10 cellular contexts compared by ENCODE assay signal in genomic region chr2:226414313-226414712, GRCh38.
"Had no signal": no experiment of that assay in that cellular context is flagged by ENCODE, and none has a peak within 500 bp of the region (broad histone marks: within the 10 kb centered on the region; RNA-seq: fewer than 3 reads in every experiment).

No MANE protein-coding gene starts in this region.

- H3K36me3 Mint-ChIP-seq: activated naive CD4-positive, alpha-beta T cell treated with anti-CD3 and anti-CD28 coated beads, Interleukin-2, amount 10 ng/mL, durations not matched to agents 7 days and 5 days; naive B cell had no signal

- FAIRE-seq: kidney had no signal

- H3K4me3 Mint-ChIP-seq: activated naive CD4-positive, alpha-beta T cell treated with anti-CD3 and anti-CD28 coated beads, Interleukin-2, amount 10 ng/mL, durations not matched to agents 7 days and 5 days; effector memory CD8-positive, alpha-beta T cell; naive B cell; stimulated activated naive CD8-positive, alpha-beta T cell treated with anti-CD3 and anti-CD28 coated beads, Interleukin-15, amount 100 ng/mL, for 72 hours had no signal

- H3K9me3 ChIP-seq: sigmoid colon, testis had no signal

- H3K27ac ChIP-seq: hepatocyte, sigmoid colon, testis had no signal

- DNase-seq: activated naive CD4-positive, alpha-beta T cell treated with anti-CD3 and anti-CD28 coated beads, Interleukin-2, amount 10 ng/mL, durations not matched to agents 7 days and 5 days; effector memory CD8-positive, alpha-beta T cell; kidney; naive B cell; sigmoid colon; stimulated activated CD4-positive, alpha-beta T cell treated with anti-CD3 and anti-CD28 coated beads, Interleukin-4, amount 100 ng/mL, for 4 hours; stimulated activated naive CD8-positive, alpha-beta T cell treated with anti-CD3 and anti-CD28 coated beads, Interleukin-15, amount 100 ng/mL, for 72 hours; testis had no signal

- H3K27me3 Mint-ChIP-seq: activated naive CD4-positive, alpha-beta T cell treated with anti-CD3 and anti-CD28 coated beads, Interleukin-2, amount 10 ng/mL, durations not matched to agents 7 days and 5 days had no signal

- ATAC-seq: effector memory CD8-positive, alpha-beta T cell; stimulated activated naive CD8-positive, alpha-beta T cell treated with anti-CD3 and anti-CD28 coated beads, Interleukin-15, amount 100 ng/mL, for 72 hours had no signal

- H3K4me3 ChIP-seq: hepatocyte, sigmoid colon, testis had no signal

- H3K36me3 ChIP-seq: sigmoid colon had no signal

- H3K4me1 ChIP-seq: sigmoid colon, testis had no signal

- H3K4me1 Mint-ChIP-seq: activated naive CD4-positive, alpha-beta T cell treated with anti-CD3 and anti-CD28 coated beads, Interleukin-2, amount 10 ng/mL, durations not matched to agents 7 days and 5 days; naive B cell; stimulated activated naive CD8-positive, alpha-beta T cell treated with anti-CD3 and anti-CD28 coated beads, Interleukin-15, amount 100 ng/mL, for 72 hours had no signal

- H3K27ac Mint-ChIP-seq: activated naive CD4-positive, alpha-beta T cell treated with anti-CD3 and anti-CD28 coated beads, Interleukin-2, amount 10 ng/mL, durations not matched to agents 7 days and 5 days; activated T-helper 2 cell treated with anti-CD3 and anti-CD28 coated beads, Interferon-gamma antibody, Interleukin-2, Interleukin-4, amounts not matched to agents 10 μg/mL and 5 μg/mL and 100 μg/mL, durations not matched to agents 14 hours and 24 hours and 36 hours; effector memory CD8-positive, alpha-beta T cell; naive B cell; stimulated activated naive CD8-positive, alpha-beta T cell treated with anti-CD3 and anti-CD28 coated beads, Interleukin-15, amount 100 ng/mL, for 72 hours had no signal

- H3K9me3 Mint-ChIP-seq: activated naive CD4-positive, alpha-beta T cell treated with anti-CD3 and anti-CD28 coated beads, Interleukin-2, amount 10 ng/mL, durations not matched to agents 7 days and 5 days; activated T-helper 2 cell treated with anti-CD3 and anti-CD28 coated beads, Interferon-gamma antibody, Interleukin-2, Interleukin-4, amounts not matched to agents 10 μg/mL and 5 μg/mL and 100 μg/mL, durations not matched to agents 14 hours and 24 hours and 36 hours; effector memory CD8-positive, alpha-beta T cell; naive B cell; stimulated activated naive CD8-positive, alpha-beta T cell treated with anti-CD3 and anti-CD28 coated beads, Interleukin-15, amount 100 ng/mL, for 72 hours had no signal

- H3K27me3 ChIP-seq: hepatocyte, sigmoid colon, testis had no signal
